Comparison of ENCODE assay signal across 27 cellular contexts in the genomic region with DNA sequence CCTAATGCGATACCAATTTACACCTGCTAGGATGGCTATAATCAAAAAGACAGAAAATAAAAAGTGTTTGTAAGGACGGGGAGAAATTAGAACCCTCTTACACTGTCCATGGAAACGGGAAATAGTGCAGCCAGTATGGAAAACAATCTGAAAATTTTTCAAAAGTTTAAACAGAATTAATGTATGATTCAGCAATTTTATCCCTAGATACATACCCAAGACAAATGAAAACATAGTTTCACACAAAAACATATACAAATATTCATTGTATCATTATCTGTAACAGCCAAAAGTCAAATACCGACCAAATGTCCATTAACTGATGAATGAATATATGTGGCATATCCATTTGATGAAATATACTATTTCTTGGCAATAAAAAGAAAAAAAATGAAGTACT.
"Had no signal": no experiment of that assay in that cellular context is flagged by ENCODE, and none has a peak within 500 bp of the region (broad histone marks: within the 10 kb centered on the region; RNA-seq: fewer than 3 reads in every experiment).

No MANE protein-coding gene starts in this region.

- H3K9me3 ChIP-seq: suprapubic skin, testis, thoracic aorta, thyroid gland, tibial artery, transverse colon, upper lobe of left lung, upper lobe of right lung, uterus, vagina had no signal

- H3K36me3 ChIP-seq: stomach, suprapubic skin, thoracic aorta, thyroid gland, tibial artery, tibial nerve, transverse colon, upper lobe of left lung, upper lobe of right lung, uterus, vagina had no signal

- ATAC-seq: stimulated activated effector memory CD8-positive, alpha-beta T cell treated with anti-CD3 and anti-CD28 coated beads, Interleukin-12 subunit alpha, Interleukin-12 subunit beta, amount 100 ng/mL, for 72 hours; stimulated activated memory B cell treated with anti-CD40 and anti-IgM and Interleukin-4, amounts not matched to agents 10 μg/mL and 1 μg/mL and 100 μg/mL, for 72 hours; stimulated activated naive B cell treated with anti-CD40 and anti-IgM and Interleukin-4, amounts not matched to agents 10 μg/mL and 1 μg/mL and 100 μg/mL, for 72 hours; stimulated activated naive CD8-positive, alpha-beta T cell treated with anti-CD3 and anti-CD28 coated beads, Interleukin-15, amount 100 ng/mL, for 72 hours; stimulated activated naive CD8-positive, alpha-beta T cell treated with anti-CD3 and anti-CD28 coated beads, Interleukin-15, Interleukin-2, amounts not matched to agents 100 U/mL and 50 U/mL, for 24 hours; upper lobe of right lung had no signal

- DNase-seq: stimulated activated CD4-positive, alpha-beta T cell treated with anti-CD3 and anti-CD28 coated beads, Interleukin-2, amount 100 ng/mL, for 48 hours; stimulated activated CD4-positive, alpha-beta T cell treated with anti-CD3 and anti-CD28 coated beads, Interleukin-4, amount 100 ng/mL, for 1 hour; stimulated activated CD4-positive, alpha-beta T cell treated with anti-CD3 and anti-CD28 coated beads, Interleukin-4, amount 100 ng/mL, for 24 hours; stimulated activated CD4-positive, alpha-beta T cell treated with anti-CD3 and anti-CD28 coated beads, Interleukin-4, amount 100 ng/mL, for 4 hours; stimulated activated CD8-positive, alpha-beta memory T cell treated with anti-CD3 and anti-CD28 coated beads, Interleukin-4, amount 100 ng/mL, for 48 hours; stimulated activated naive B cell treated with anti-CD40 and anti-IgM and Interleukin-4, amounts not matched to agents 10 μg/mL and 1 μg/mL and 100 μg/mL, for 72 hours; stimulated activated naive CD4-positive, alpha-beta T cell; stimulated activated naive CD4-positive, alpha-beta T cell treated with Interleukin-2 at 50 U/mL for 16 hours; stimulated activated naive CD8-positive, alpha-beta T cell treated with anti-CD3 and anti-CD28 coated beads, Interleukin-15, amount 100 ng/mL, for 72 hours; stimulated activated naive CD8-positive, alpha-beta T cell treated with anti-CD3 and anti-CD28 coated beads, Interleukin-15, Interleukin-2, amounts not matched to agents 100 U/mL and 50 U/mL, for 24 hours; stomach; substantia nigra; testis; thyroid gland; tibial artery; transverse colon; trophoblast cell; upper lobe of left lung; upper lobe of right lung; uterus had no signal

- H3K4me3 ChIP-seq: stomach, suprapubic skin, testis, thoracic aorta, thyroid gland, tibial artery, tibial nerve, transverse colon, upper lobe of left lung, upper lobe of right lung, uterus, vagina had no signal

- H3K4me1 ChIP-seq: stomach, suprapubic skin, testis, thyroid gland, tibial artery, tibial nerve, transverse colon, upper lobe of left lung, upper lobe of right lung, uterus, vagina had no signal

- H3K27ac ChIP-seq: stomach, suprapubic skin, testis, thoracic aorta, thyroid gland, tibial artery, tibial nerve, transverse colon, upper lobe of left lung, upper lobe of right lung, uterus, vagina had no signal

- H3K27me3 ChIP-seq: stomach, suprapubic skin, testis, thyroid gland, tibial artery, tibial nerve, transverse colon, upper lobe of left lung, upper lobe of right lung, uterus, vagina had no signal

- FAIRE-seq: urothelium cell line had no signal
